ENCODE assay signal across 30 cellular contexts in the genomic region with DNA sequence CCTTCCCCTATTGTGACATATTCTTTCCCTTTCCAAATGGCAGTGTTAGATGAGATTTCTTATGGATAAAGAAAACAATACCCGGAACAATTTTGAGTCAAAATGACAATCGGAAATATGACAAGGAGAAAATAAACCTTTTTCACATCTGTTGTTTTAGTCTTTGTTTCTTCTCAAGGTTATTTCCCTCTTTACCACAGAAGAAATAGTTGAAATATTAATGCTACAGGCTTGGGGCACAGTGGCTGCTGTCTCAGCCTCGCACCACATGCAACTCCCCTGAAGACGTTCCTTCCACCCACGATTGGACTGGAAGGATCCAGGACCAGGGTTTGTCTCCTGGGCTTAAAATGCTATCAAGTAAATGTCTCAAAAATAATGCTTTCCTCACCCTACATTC.
"Had no signal": no experiment of that assay in that cellular context is flagged by ENCODE, and none has a peak within 500 bp of the region (broad histone marks: within the 10 kb centered on the region; RNA-seq: fewer than 3 reads in every experiment).

No MANE protein-coding gene starts in this region.

- H3K9me3 Mint-ChIP-seq: dendritic cell treated with granulocyte-macrophage colony-stimulating factor and Interleukin-4, amounts not matched to agents 40 ng/mL and 50 ng/mL, for 4 days; immature natural killer cell; natural killer cell treated with Interleukin-12 subunit alpha and Interleukin-12 subunit beta and Interleukin-15 and Interleukin-18, amount 100 ng/mL, for 72 hours; neural crest cell; stimulated activated effector memory CD8-positive, alpha-beta T cell treated with anti-CD3 and anti-CD28 coated beads, Interleukin-12 subunit alpha, Interleukin-12 subunit beta, amount 100 ng/mL, for 72 hours had no signal

- H3K27me3 ChIP-seq: colonic mucosa, esophagus squamous epithelium, pancreas, right lobe of liver, thyroid gland, upper lobe of left lung had no signal

- H3K4me1 Mint-ChIP-seq: immature natural killer cell; memory B cell; naive B cell; stimulated activated effector memory CD8-positive, alpha-beta T cell treated with anti-CD3 and anti-CD28 coated beads, Interleukin-12 subunit alpha, Interleukin-12 subunit beta, amount 100 ng/mL, for 72 hours had no signal

- H3K36me3 ChIP-seq: colonic mucosa, esophagus squamous epithelium, neutrophil, pancreas, right lobe of liver, stomach, thyroid gland, upper lobe of left lung had no signal

- H3K27ac Mint-ChIP-seq: dendritic cell treated with granulocyte-macrophage colony-stimulating factor and Interleukin-4, amounts not matched to agents 40 ng/mL and 50 ng/mL, for 4 days; immature natural killer cell; memory B cell; naive B cell; natural killer cell treated with Interleukin-12 subunit alpha and Interleukin-12 subunit beta and Interleukin-15 and Interleukin-18, amount 100 ng/mL, for 72 hours; stimulated activated effector memory CD8-positive, alpha-beta T cell treated with anti-CD3 and anti-CD28 coated beads, Interleukin-12 subunit alpha, Interleukin-12 subunit beta, amount 100 ng/mL, for 72 hours had no signal

- DNase-seq: colonic mucosa; effector memory CD4-positive, alpha-beta T cell; erythroblast; esophagus squamous epithelium; foreskin melanocyte; glutamatergic neuron; hypothalamus; immature natural killer cell; islet precursor cell; kidney glomerular epithelial cell; left colon; left ventricle myocardium superior; naive B cell; pancreas; retina; right lobe of liver; stimulated activated CD4-positive, alpha-beta T cell treated with anti-CD3 and anti-CD28 coated beads, Interleukin-2, amount 100 ng/mL, for 24 hours; stimulated activated CD4-positive, alpha-beta T cell treated with anti-CD3 and anti-CD28 coated beads, Interleukin-4, amount 100 ng/mL, for 24 hours; stimulated activated naive CD4-positive, alpha-beta T cell treated with Interleukin-2 at 50 U/mL for 16 hours; stomach; thyroid gland; upper lobe of left lung had no signal

- FAIRE-seq: pancreas, urothelium cell line had no signal

- H3K9me3 ChIP-seq: colonic mucosa, esophagus squamous epithelium, neutrophil, pancreas, right lobe of liver, stomach, thyroid gland, upper lobe of left lung had no signal

- H3K4me1 ChIP-seq: colonic mucosa, esophagus squamous epithelium, pancreas, right lobe of liver, stomach, thyroid gland, upper lobe of left lung had no signal

- H3K4me3 ChIP-seq: colonic mucosa, esophagus squamous epithelium, lung, pancreas, right lobe of liver, stomach, thyroid gland, upper lobe of left lung had no signal

- H3K27ac ChIP-seq: colonic mucosa, esophagus squamous epithelium, neutrophil, pancreas, right lobe of liver, stomach, thyroid gland, upper lobe of left lung had no signal

- ATAC-seq: left colon; left ventricle myocardium superior; natural killer cell treated with Interleukin-12 subunit alpha and Interleukin-12 subunit beta and Interleukin-15 and Interleukin-18, amount 100 ng/mL, for 72 hours; pancreas; right lobe of liver; stimulated activated effector memory CD8-positive, alpha-beta T cell treated with anti-CD3 and anti-CD28 coated beads, Interleukin-12 subunit alpha, Interleukin-12 subunit beta, amount 100 ng/mL, for 72 hours had no signal

- H3K4me3 Mint-ChIP-seq: dendritic cell treated with granulocyte-macrophage colony-stimulating factor and Interleukin-4, amounts not matched to agents 40 ng/mL and 50 ng/mL, for 4 days; immature natural killer cell; memory B cell; naive B cell; natural killer cell treated with Interleukin-12 subunit alpha and Interleukin-12 subunit beta and Interleukin-15 and Interleukin-18, amount 100 ng/mL, for 72 hours; neural crest cell; stimulated activated effector memory CD8-positive, alpha-beta T cell treated with anti-CD3 and anti-CD28 coated beads, Interleukin-12 subunit alpha, Interleukin-12 subunit beta, amount 100 ng/mL, for 72 hours had no signal

- H3K36me3 Mint-ChIP-seq: memory B cell; naive B cell; natural killer cell treated with Interleukin-12 subunit alpha and Interleukin-12 subunit beta and Interleukin-15 and Interleukin-18, amount 100 ng/mL, for 72 hours; stimulated activated effector memory CD8-positive, alpha-beta T cell treated with anti-CD3 and anti-CD28 coated beads, Interleukin-12 subunit alpha, Interleukin-12 subunit beta, amount 100 ng/mL, for 72 hours had no signal
